Comparison of ENCODE assay signal across 8 cellular contexts in the genomic region with DNA sequence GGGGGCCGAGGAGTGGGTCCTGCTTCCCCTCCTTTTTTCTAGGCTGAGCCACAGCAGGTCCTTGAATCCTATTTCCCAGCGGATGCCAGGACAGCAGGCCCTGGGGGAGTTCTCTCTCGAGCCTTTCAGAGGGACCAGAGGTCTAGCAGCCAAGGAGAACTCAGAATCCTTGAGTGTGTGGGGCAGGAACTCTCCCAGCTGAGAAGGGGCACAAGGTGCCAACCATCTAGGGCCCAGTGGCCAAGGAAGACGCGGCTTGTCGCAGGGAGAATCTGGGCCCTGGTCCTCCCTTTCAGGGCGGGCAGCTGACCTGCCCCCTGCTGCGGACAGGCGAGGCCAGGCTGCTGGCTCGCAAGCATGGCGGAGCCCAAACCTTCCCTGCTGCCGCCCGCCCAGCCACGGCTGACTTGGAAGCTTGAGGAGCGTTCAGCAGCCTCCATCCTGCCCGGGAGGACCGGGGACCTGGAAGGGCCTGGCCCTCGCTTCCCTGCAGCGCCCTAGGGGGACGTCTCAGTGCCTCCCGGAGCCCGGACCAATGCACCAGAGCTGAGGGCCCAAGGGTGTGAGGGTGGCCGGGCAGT. TPM values are rescaled to one million over a fixed set of nuclear protein-coding genes. Genes with fewer than 3 reads are reported as not detected.
DNase-seq lines count a peak whose midpoint lies in the region; ATAC-seq, FAIRE-seq and TF ChIP-seq lines count a peak whose summit lies in the region.

No MANE protein-coding gene starts in this region.

- no TSS peak for BruUV-seq in IMR-90 (replicated peaks; lab: Mats Ljungman, UMichigan)

- no peak; the same call in 1 of the 2 replicates for TF ChIP-seq POLR2A in IMR-90 (IDR thresholded peaks at IDR 0.05; ENCODE audit: low read depth, low read length)

- H3K4me3 ChIP-seq in IMR-90 (ENCODE audit: insufficient read depth, low read depth, low read length) (peak overlapping the region; percentile 48), astrocyte (ENCODE audit: insufficient read depth, low read depth, low read length) (peak overlapping the region; percentile 61)

- no peaks in the 10 kb centered on the region for H4K20me1 ChIP-seq in IMR-90 (ENCODE audit: insufficient read depth, low read length)
- peaks cover 5% of the 10 kb centered on the region for H4K20me1 ChIP-seq in astrocyte (ENCODE audit: insufficient read depth, low read length)

- H3K9me3 ChIP-seq in IMR-90 (ENCODE audit: control insufficient read depth, insufficient read depth, low read length) (no peaks in the 10 kb centered on the region), astrocyte (ENCODE audit: insufficient read depth, low read depth, low read length) (no peaks in the 10 kb centered on the region)

- H3K27me3 Mint-ChIP-seq in activated CD4-positive, alpha-beta T cell treated with anti-CD3 and anti-CD28 coated beads for 36 hours, result no peaks in the 10 kb centered on the region
- H3K27me3 Mint-ChIP-seq in astrocyte (ENCODE audit: low read depth, unreplicated experiment), result no peaks in the 10 kb centered on the region
- no peaks in the 10 kb centered on the region for H3K27me3 Mint-ChIP-seq in stimulated activated naive CD8-positive, alpha-beta T cell treated with anti-CD3 and anti-CD28 coated beads, Interleukin-15, amount 100 ng/mL, for 72 hours

- dilution Hi-C loops in IMR-90 (cut with HindIII; ENCODE audit: low sequenced_read_pairs, unreplicated experiment), result no loop called here

- H2AFZ ChIP-seq in IMR-90 (replicated peaks; ENCODE audit: low read length, poor library complexity), result peak overlapping the region; percentile 94
- H2AFZ ChIP-seq in astrocyte (ENCODE audit: low read depth, low read length), result no peak overlapping the region

- H3K9ac ChIP-seq in IMR-90 (ENCODE audit: low read depth, low read length), result peak overlapping the region; percentile 59
- peak overlapping the region; percentile 91 for H3K9ac ChIP-seq in astrocyte (ENCODE audit: low read length)

- H3K4me3 Mint-ChIP-seq in activated CD4-positive, alpha-beta T cell treated with anti-CD3 and anti-CD28 coated beads for 36 hours, result peak overlapping the region; percentile 87
- H3K4me3 Mint-ChIP-seq in astrocyte (ENCODE audit: unreplicated experiment), result peak overlapping the region; percentile 76
- H3K4me3 Mint-ChIP-seq in stimulated activated naive CD8-positive, alpha-beta T cell treated with anti-CD3 and anti-CD28 coated beads, Interleukin-15, amount 100 ng/mL, for 72 hours, result peak overlapping the region; percentile 90 to 96

- TF ChIP-seq RAD21 in IMR-90 (IDR thresholded peaks at IDR 0.05; ENCODE audit: low read length), result no peak

- no peak overlapping the region for H2BK15ac ChIP-seq in IMR-90 (ENCODE audit: low read depth, low read length)

- H3K14ac ChIP-seq in IMR-90 (replicated peaks; ENCODE audit: low read depth, low read length), result peak overlapping the region; percentile 55

- H3K4ac ChIP-seq in IMR-90 (ENCODE audit: low read depth, low read length), result peak overlapping the region; percentile 78

- no peaks in the 10 kb centered on the region for H3K9me3 Mint-ChIP-seq in activated CD4-positive, alpha-beta T cell treated with anti-CD3 and anti-CD28 coated beads for 36 hours (ENCODE audit: low read depth)
- no peaks in the 10 kb centered on the region for H3K9me3 Mint-ChIP-seq in astrocyte (ENCODE audit: unreplicated experiment)
- H3K9me3 Mint-ChIP-seq in stimulated activated naive CD8-positive, alpha-beta T cell treated with anti-CD3 and anti-CD28 coated beads, Interleukin-15, amount 100 ng/mL, for 72 hours, result no peaks in the 10 kb centered on the region

- FAIRE-seq in astrocyte (lab: Jason Lieb, UNC), result no peak

- H4K91ac ChIP-seq in IMR-90 (ENCODE audit: insufficient read depth, low read depth, low read length), result peak overlapping the region; percentile 71

- H3K79me1 ChIP-seq in IMR-90 (ENCODE audit: low read depth in 1 of 2, low read length in 2 of 2), result peaks cover 5 to 38% of the 10 kb centered on the region in 2 experiments; a peak in 3 of 4 replicates

- H2AK5ac ChIP-seq in IMR-90 (ENCODE audit: low read depth, low read length), result peak overlapping the region; percentile 71

- H3K9me1 ChIP-seq in IMR-90 (ENCODE audit: insufficient read depth, low read length), result no peaks in the 10 kb centered on the region

- in situ Hi-C loops in IMR-90 (cut with MboI; ENCODE audit: low sequenced_read_pairs), result no loop called here

- CTCF ChIA-PET in activated CD4-positive, alpha-beta T cell treated with anti-CD3 and anti-CD28 coated beads for 36 hours (lab: Charles Lee), result interaction anchor here (1.2 to 3.1 kb wide), 5 partner anchors 12 to 132 kb away, joined by 3 to 14 read pairs (median 4); no protein-coding TSS in a partner anchor
- CTCF ChIA-PET in IMR-90 (lab: Yijun Ruan, JAX), result no interaction called here

- H2BK20ac ChIP-seq in IMR-90 (ENCODE audit: low read depth, low read length), result no peak overlapping the region

- H3K56ac ChIP-seq in IMR-90 (ENCODE audit: extremely low read depth, insufficient read depth, low read length), result peak overlapping the region; percentile 63

- peak overlapping the region; percentile 84 for H3K27ac Mint-ChIP-seq in activated CD4-positive, alpha-beta T cell treated with anti-CD3 and anti-CD28 coated beads for 36 hours
- peak overlapping the region; percentile 85 for H3K27ac Mint-ChIP-seq in astrocyte (ENCODE audit: unreplicated experiment)
- H3K27ac Mint-ChIP-seq in stimulated activated naive CD8-positive, alpha-beta T cell treated with anti-CD3 and anti-CD28 coated beads, Interleukin-15, amount 100 ng/mL, for 72 hours, result peak overlapping the region; percentile 86 to 99

- intact Hi-C loops in activated CD4-positive, alpha-beta T cell treated with anti-CD3 and anti-CD28 coated beads for 36 hours (cut with DNase I, micrococcal nuclease), result loop anchor here (1.0 to 5.0 kb wide), 18 partner anchors 20 to 1023 kb away; a partner anchor contains a TSS
- intact Hi-C loops in IMR-90 (cut with micrococcal nuclease), result loop anchor here (1.0 kb wide), 3 partner anchors 20 to 93 kb away; no protein-coding TSS in a partner anchor

- peaks cover 16% of the 10 kb centered on the region for H3K4me1 Mint-ChIP-seq in activated CD4-positive, alpha-beta T cell treated with anti-CD3 and anti-CD28 coated beads for 36 hours
- H3K4me1 Mint-ChIP-seq in astrocyte (ENCODE audit: low read depth, unreplicated experiment), result peaks cover 2% of the 10 kb centered on the region
- peaks cover 30% of the 10 kb centered on the region for H3K4me1 Mint-ChIP-seq in stimulated activated naive CD8-positive, alpha-beta T cell treated with anti-CD3 and anti-CD28 coated beads, Interleukin-15, amount 100 ng/mL, for 72 hours

- H3K36me3 ChIP-seq in IMR-90 (ENCODE audit: control insufficient read depth, insufficient read depth, low read length), result peaks cover 41% of the 10 kb centered on the region
- H3K36me3 ChIP-seq in astrocyte (ENCODE audit: insufficient read depth, low read length), result peaks cover 6% of the 10 kb centered on the region

- TF ChIP-seq CTCF in IMR-90 (conservative IDR thresholded peaks at IDR 0.05; ENCODE audit: low read depth, low read length) (no peak), astrocyte (IDR thresholded peaks at IDR 0.05; ENCODE audit: insufficient read depth, low read depth, low read length) (no peak)

- peak overlapping the region; percentile 99 for H2AK9ac ChIP-seq in IMR-90 (replicated peaks; ENCODE audit: low read depth, low read length, poor library complexity)

- H3K27me3 ChIP-seq in IMR-90 (ENCODE audit: control insufficient read depth, insufficient read depth, low read length), result no peaks in the 10 kb centered on the region
- no peaks in the 10 kb centered on the region for H3K27me3 ChIP-seq in astrocyte (ENCODE audit: insufficient read depth, low read length)
- H3K27me3 ChIP-seq in layer of hippocampus (ENCODE audit: control insufficient read depth, insufficient read depth, low read length), result no peaks in the 10 kb centered on the region

- H2BK120ac ChIP-seq in IMR-90 (ENCODE audit: low read depth, low read length), result peak overlapping the region; percentile 51; the same call in 1 of the 2 replicates

- DNase-seq in activated CD4-positive, alpha-beta T cell treated with anti-CD3 and anti-CD28 coated beads for 36 hours, result peak; percentile 48
- DNase-seq in activated CD4-positive, alpha-beta T cell treated with anti-CD3 and anti-CD28 coated beads for 1 hour, result no peak
- DNase-seq in IMR-90 (no peak), astrocyte (ENCODE audit: low read depth) (peak; percentile 14), SHP77 treated with DMSO at 0.1 percent for 48 hours (lab: John Stamatoyannopoulos, UW) (no peak), ureter (ENCODE audit: low spot score) (no peak)
- DNase-seq in stimulated activated naive CD8-positive, alpha-beta T cell treated with anti-CD3 and anti-CD28 coated beads, Interleukin-15, amount 100 ng/mL, for 72 hours, result peak; percentile 33 to 38

- H3K4me1 ChIP-seq in IMR-90 (ENCODE audit: control insufficient read depth, insufficient read depth, low read length) (peaks cover 9% of the 10 kb centered on the region), astrocyte (ENCODE audit: insufficient read depth, low read length) (peaks cover 18% of the 10 kb centered on the region)

- POLR2A ChIA-PET in activated CD4-positive, alpha-beta T cell treated with anti-CD3 and anti-CD28 coated beads for 36 hours (lab: Charles Lee), result interaction anchor here (1.3 kb wide), 1 partner anchor 13 kb away, joined by 3 read pairs; no protein-coding TSS in a partner anchor
- POLR2A ChIA-PET in IMR-90 (lab: Charles Lee; ENCODE audit: unreplicated experiment), result no interaction called here

- 25% methylated on average over 6 of the region's 23 CpGs; no CpG with 5 or more reads in 1 of the 2 experiments for WGBS in IMR-90 (ENCODE audit: extremely low coverage in 2 of 2, insufficient read length in 1 of 2), 2 experiments

- H3K18ac ChIP-seq in IMR-90 (ENCODE audit: low read depth, low read length), result no peak overlapping the region; the same call in 1 of the 2 replicates

- peaks cover 33% of the 10 kb centered on the region for H3K79me2 ChIP-seq in astrocyte (ENCODE audit: insufficient read depth, low read length)

- peaks cover 9% of the 10 kb centered on the region for H3K36me3 Mint-ChIP-seq in activated CD4-positive, alpha-beta T cell treated with anti-CD3 and anti-CD28 coated beads for 36 hours (ENCODE audit: low read depth)
- H3K36me3 Mint-ChIP-seq in astrocyte (ENCODE audit: low read depth, unreplicated experiment), result peaks cover 4% of the 10 kb centered on the region

- peak overlapping the region; percentile 69 for H3K27ac ChIP-seq in IMR-90 (ENCODE audit: insufficient read depth, low read length)
- H3K27ac ChIP-seq in astrocyte (ENCODE audit: low read depth, low read length), result peak overlapping the region; percentile 90
- peak overlapping the region; percentile 98 for H3K27ac ChIP-seq in layer of hippocampus (ENCODE audit: low read depth, low read length)

- peak overlapping the region; percentile 38 for H3K4me2 ChIP-seq in IMR-90 (ENCODE audit: low read depth, low read length)
- peak overlapping the region; percentile 88 for H3K4me2 ChIP-seq in astrocyte (ENCODE audit: low read length)

- peak overlapping the region; percentile 62 for H2BK5ac ChIP-seq in IMR-90 (ENCODE audit: low read depth, low read length, poor library complexity, severe bottlenecking)

- peak; percentile 0 for ATAC-seq in activated CD4-positive, alpha-beta T cell treated with anti-CD3 and anti-CD28 coated beads for 36 hours
- no peak; the same call in 1 of the 2 replicates for ATAC-seq in IMR-90 (ENCODE audit: low read depth)
- ATAC-seq in stimulated activated naive CD8-positive, alpha-beta T cell treated with anti-CD3 and anti-CD28 coated beads, Interleukin-15, amount 100 ng/mL, for 72 hours, result peak; percentile 2

- peak overlapping the region; percentile 78 to 84 for H4K8ac ChIP-seq in IMR-90 (ENCODE audit: low read depth in 2 of 2, low read length in 2 of 2)

- peak overlapping the region; percentile 16 for H4K5ac ChIP-seq in IMR-90 (ENCODE audit: low read depth, low read length)

- H3K23ac ChIP-seq in IMR-90 (ENCODE audit: low read depth, low read length), result peak overlapping the region; percentile 60; the same call in 1 of the 2 replicates

RNA-seq across cellular contexts. Expression of a gene that starts 1.0 kb away (rescaled TPM):
- 10 to 100 TPM; 19.8 to 38.4 TPM for total RNA-seq in activated CD4-positive, alpha-beta T cell treated with anti-CD3 and anti-CD28 coated beads for 36 hours
- total RNA-seq in IMR-90 (2012; rRNA removed) (40.0 and 45.3 TPM in 2 replicates), astrocyte (60.9 and 70.0 TPM in 2 replicates), ureter (41.6 TPM)
- polyA plus RNA-seq in IMR-90 (2012; rRNA removed), result 34.9 and 43.2 TPM in 2 replicates
- 31.3 and 46.1 TPM in 2 replicates for polyA plus RNA-seq in IMR-90 (2012; cell fraction: cytosol; rRNA removed)
- polyA plus RNA-seq in IMR-90 (2012; cell fraction: nucleus; rRNA removed; ENCODE audit: low replicate concordance), result 40.8 and 137 TPM in 2 replicates

RNA-seq across cellular contexts. Expression of a gene that starts 22.5 kb away (rescaled TPM):
- 100 to 1,000 TPM; 118 to 145 TPM for total RNA-seq in activated CD4-positive, alpha-beta T cell treated with anti-CD3 and anti-CD28 coated beads for 36 hours
- total RNA-seq in IMR-90 (2012; rRNA removed), result 119 and 159 TPM in 2 replicates
- 566 and 689 TPM in 2 replicates for polyA plus RNA-seq in IMR-90 (2012; rRNA removed)
- polyA plus RNA-seq in IMR-90 (2012; cell fraction: cytosol; rRNA removed), result 940 and 1,395 TPM in 2 replicates
- polyA plus RNA-seq in IMR-90 (2012; cell fraction: nucleus; rRNA removed; ENCODE audit: low replicate concordance), result 328 and 597 TPM in 2 replicates
- 625 and 648 TPM in 2 replicates for total RNA-seq in astrocyte
- total RNA-seq in ureter, result 831 TPM

RNA-seq across cellular contexts. Expression of a gene that starts 44.7 kb away (rescaled TPM):
- total RNA-seq in activated CD4-positive, alpha-beta T cell treated with anti-CD3 and anti-CD28 coated beads for 36 hours, result under 1 TPM in 1 of 2 experiments, not detected in 1; 0.05 TPM
- total RNA-seq in IMR-90 (2012; rRNA removed) (not detected in 2 replicates), astrocyte (not detected in 2 replicates), ureter (0.60 TPM)
- not detected in 2 replicates for polyA plus RNA-seq in IMR-90 (2012; rRNA removed)
- polyA plus RNA-seq in IMR-90 (2012; cell fraction: cytosol; rRNA removed), result not detected in 2 replicates
- 0.02 TPM in 1 of 2 replicates, not detected in the other for polyA plus RNA-seq in IMR-90 (2012; cell fraction: nucleus; rRNA removed; ENCODE audit: low replicate concordance)

RNA-seq across cellular contexts. Expression of a gene that starts 45.2 kb away (rescaled TPM):
- total RNA-seq in activated CD4-positive, alpha-beta T cell treated with anti-CD3 and anti-CD28 coated beads for 36 hours, result 10 to 100 TPM in 1 of 2 experiments, 1 to 10 TPM in 1; 9.1 to 10.9 TPM
- total RNA-seq in IMR-90 (2012; rRNA removed), result not detected in 2 replicates
- 0.07 TPM in 1 of 2 replicates, not detected in the other for polyA plus RNA-seq in IMR-90 (2012; rRNA removed)
- 0.02 TPM in 1 of 2 replicates, not detected in the other for polyA plus RNA-seq in IMR-90 (2012; cell fraction: cytosol; rRNA removed)
- 0.14 and 0.17 TPM in 2 replicates for polyA plus RNA-seq in IMR-90 (2012; cell fraction: nucleus; rRNA removed; ENCODE audit: low replicate concordance)
- 0.31 TPM in 1 of 2 replicates, not detected in the other for total RNA-seq in astrocyte
- total RNA-seq in ureter, result 63.0 TPM

Comparison
In these comparisons a context has a peak if more than half of its experiments do, and no peak if none do; other contexts are left out.
1. DNase-seq: peak in activated CD4-positive, alpha-beta T cell treated with anti-CD3 and anti-CD28 coated beads for 36 hours (single experiment), astrocyte (single experiment) and stimulated activated naive CD8-positive, alpha-beta T cell treated with anti-CD3 and anti-CD28 coated beads, Interleukin-15, amount 100 ng/mL, for 72 hours (2 of 2); none in activated CD4-positive, alpha-beta T cell treated with anti-CD3 and anti-CD28 coated beads for 1 hour (single experiment), IMR-90 (single experiment), SHP77 treated with DMSO at 0.1 percent for 48 hours (single experiment) and ureter (single experiment).
2. Peak in every context shown above with its lines, with median percentiles within 50 percentile points of each other: H3K27ac Mint-ChIP-seq, H3K4me3 Mint-ChIP-seq and H3K27ac ChIP-seq.